Comparison of ENCODE assay signal across 1 cellular context in the genomic region with DNA sequence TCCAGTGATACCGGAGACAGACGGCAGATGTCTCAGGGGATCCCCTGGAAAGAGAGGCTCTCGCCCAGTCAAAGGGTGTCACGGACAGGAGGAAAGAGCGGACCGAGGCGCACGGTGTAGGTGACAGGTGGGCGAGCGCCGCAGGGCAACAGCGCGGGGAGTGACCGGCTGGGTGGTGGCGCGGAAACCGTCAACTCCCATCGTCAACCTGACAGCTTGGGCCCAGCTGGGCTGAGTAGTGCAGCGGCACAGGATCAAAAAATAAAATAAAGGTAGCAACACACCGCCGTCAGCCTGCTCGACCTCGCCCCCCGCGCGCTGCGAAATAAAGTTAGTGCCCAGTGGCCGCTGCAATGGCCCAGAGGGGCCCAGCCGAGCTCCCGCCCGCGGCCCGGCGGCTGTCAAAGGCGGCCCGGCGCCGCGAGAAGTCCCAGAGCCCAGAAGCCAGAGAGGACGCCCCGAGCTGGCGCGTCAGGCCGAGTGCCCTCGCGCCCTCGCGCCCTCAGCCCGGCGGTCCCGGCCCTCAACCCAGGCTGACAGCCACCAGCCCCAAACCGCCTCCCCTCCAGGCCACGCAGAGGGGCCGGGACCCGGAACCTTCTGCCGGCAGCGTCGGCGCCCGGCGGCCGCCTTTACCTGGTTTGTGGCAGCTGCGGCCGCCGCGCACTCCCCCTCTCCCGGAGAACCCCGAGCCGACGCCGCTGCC.
A peak's percentile ranks its signal among the peaks of the same experiment; 100 is the strongest.
TF ChIP-seq lines count a peak whose summit lies in the region.

A gene with protein sequence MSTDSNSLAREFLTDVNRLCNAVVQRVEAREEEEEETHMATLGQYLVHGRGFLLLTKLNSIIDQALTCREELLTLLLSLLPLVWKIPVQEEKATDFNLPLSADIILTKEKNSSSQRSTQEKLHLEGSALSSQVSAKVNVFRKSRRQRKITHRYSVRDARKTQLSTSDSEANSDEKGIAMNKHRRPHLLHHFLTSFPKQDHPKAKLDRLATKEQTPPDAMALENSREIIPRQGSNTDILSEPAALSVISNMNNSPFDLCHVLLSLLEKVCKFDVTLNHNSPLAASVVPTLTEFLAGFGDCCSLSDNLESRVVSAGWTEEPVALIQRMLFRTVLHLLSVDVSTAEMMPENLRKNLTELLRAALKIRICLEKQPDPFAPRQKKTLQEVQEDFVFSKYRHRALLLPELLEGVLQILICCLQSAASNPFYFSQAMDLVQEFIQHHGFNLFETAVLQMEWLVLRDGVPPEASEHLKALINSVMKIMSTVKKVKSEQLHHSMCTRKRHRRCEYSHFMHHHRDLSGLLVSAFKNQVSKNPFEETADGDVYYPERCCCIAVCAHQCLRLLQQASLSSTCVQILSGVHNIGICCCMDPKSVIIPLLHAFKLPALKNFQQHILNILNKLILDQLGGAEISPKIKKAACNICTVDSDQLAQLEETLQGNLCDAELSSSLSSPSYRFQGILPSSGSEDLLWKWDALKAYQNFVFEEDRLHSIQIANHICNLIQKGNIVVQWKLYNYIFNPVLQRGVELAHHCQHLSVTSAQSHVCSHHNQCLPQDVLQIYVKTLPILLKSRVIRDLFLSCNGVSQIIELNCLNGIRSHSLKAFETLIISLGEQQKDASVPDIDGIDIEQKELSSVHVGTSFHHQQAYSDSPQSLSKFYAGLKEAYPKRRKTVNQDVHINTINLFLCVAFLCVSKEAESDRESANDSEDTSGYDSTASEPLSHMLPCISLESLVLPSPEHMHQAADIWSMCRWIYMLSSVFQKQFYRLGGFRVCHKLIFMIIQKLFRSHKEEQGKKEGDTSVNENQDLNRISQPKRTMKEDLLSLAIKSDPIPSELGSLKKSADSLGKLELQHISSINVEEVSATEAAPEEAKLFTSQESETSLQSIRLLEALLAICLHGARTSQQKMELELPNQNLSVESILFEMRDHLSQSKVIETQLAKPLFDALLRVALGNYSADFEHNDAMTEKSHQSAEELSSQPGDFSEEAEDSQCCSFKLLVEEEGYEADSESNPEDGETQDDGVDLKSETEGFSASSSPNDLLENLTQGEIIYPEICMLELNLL (N-terminal part only) (minus strand): TSS at position 700 of the 706 bp plus-strand sequence. CDS start 36,489 bp downstream, outside the sequence.

TF ChIP-seq in K562, 482 proteins besides CTCF, POLR2A, EP300 and RAD21 (continues in another document):
- TF ChIP-seq HOMEZ (CRISPR knock-in tag; IDR thresholded peaks at IDR 0.05) (no peak), SRSF9 (IDR thresholded peaks at IDR 0.05; ENCODE audit: borderline replicate concordance, low read depth, low read length) (no peak), HNRNPUL1 (IDR thresholded peaks at IDR 0.05; ENCODE audit: low read length) (no peak), SMC3 (conservative IDR thresholded peaks at IDR 0.05; ENCODE audit: insufficient read depth, low read depth, low read length) (0 out of 2 replicates have a peak, but pooled peaks have one; percentile 11), MYBL2 (IDR thresholded peaks at IDR 0.05; ENCODE audit: low read depth) (no peak), MYBL2 (CRISPR knock-in tag; IDR thresholded peaks at IDR 0.05; ENCODE audit: borderline replicate concordance) (no peak), HNRNPL (IDR thresholded peaks at IDR 0.05; ENCODE audit: low read depth, low read length) (0 out of 2 replicates have a peak, but pooled peaks have one; percentile 34), MYNN (IDR thresholded peaks at IDR 0.05) (no peak), MYNN (CRISPR knock-in tag; IDR thresholded peaks at IDR 0.05) (no peak), SRSF3 (IDR thresholded peaks at IDR 0.05; ENCODE audit: insufficient read depth, low read length) (no peak), ZNF384 (IDR thresholded peaks at IDR 0.05; ENCODE audit: low read depth, low read length) (no peak), ZNF696 (CRISPR knock-in tag; conservative IDR thresholded peaks at IDR 0.05) (no peak), KDM5B (IDR thresholded peaks at IDR 0.05; ENCODE audit: insufficient replicate concordance, low read depth, low read length) (peak; percentile 16), TCF15 (CRISPR knock-in tag; IDR thresholded peaks at IDR 0.05) (no peak), ZKSCAN1 (IDR thresholded peaks at IDR 0.05; ENCODE audit: low read depth, low read length) (no peak), ZNF589 (CRISPR knock-in tag; IDR thresholded peaks at IDR 0.05; ENCODE audit: low read depth) (no peak), MTA3 (IDR thresholded peaks at IDR 0.05; ENCODE audit: borderline replicate concordance) (no peak; the same call in 1 of the 2 replicates), PTTG1 (tag; IDR thresholded peaks at IDR 0.05; ENCODE audit: low read depth) (no peak), NFE2 (IDR thresholded peaks at IDR 0.05; ENCODE audit: low read depth) (no peak), ZNF668 (CRISPR knock-in tag; IDR thresholded peaks at IDR 0.05) (no peak), ARID2 (IDR thresholded peaks at IDR 0.05) (no peak), TEAD2 (tag; IDR thresholded peaks at IDR 0.05) (no peak), RNF219 (CRISPR knock-in tag; IDR thresholded peaks at IDR 0.05) (no peak), ZFP91 (CRISPR knock-in tag; IDR thresholded peaks at IDR 0.05) (no peak), SMAD4 (CRISPR knock-in tag; conservative IDR thresholded peaks at IDR 0.05) (0 out of 2 replicates have a peak, but pooled peaks have one; percentile 56), ZNF174 (CRISPR knock-in tag; IDR thresholded peaks at IDR 0.05) (no peak), KDM4B (IDR thresholded peaks at IDR 0.05; ENCODE audit: borderline replicate concordance in 2 of 2, low read depth in 1 of 2) (no peak), JUN (IDR thresholded peaks at IDR 0.05; ENCODE audit: borderline replicate concordance, low read depth, low read length) (no peak), JUN (CRISPR knock-in tag; IDR thresholded peaks at IDR 0.05; ENCODE audit: borderline replicate concordance) (no peak), ZNF146 (CRISPR knock-in tag; IDR thresholded peaks at IDR 0.05; ENCODE audit: unreplicated experiment) (no peak), RBFOX2 (IDR thresholded peaks at IDR 0.05; ENCODE audit: low read depth, low read length) (peak; percentile 64), NCOA4 (IDR thresholded peaks at IDR 0.05; ENCODE audit: partially characterized antibody) (no peak)
- TF ChIP-seq, protein P1, sequence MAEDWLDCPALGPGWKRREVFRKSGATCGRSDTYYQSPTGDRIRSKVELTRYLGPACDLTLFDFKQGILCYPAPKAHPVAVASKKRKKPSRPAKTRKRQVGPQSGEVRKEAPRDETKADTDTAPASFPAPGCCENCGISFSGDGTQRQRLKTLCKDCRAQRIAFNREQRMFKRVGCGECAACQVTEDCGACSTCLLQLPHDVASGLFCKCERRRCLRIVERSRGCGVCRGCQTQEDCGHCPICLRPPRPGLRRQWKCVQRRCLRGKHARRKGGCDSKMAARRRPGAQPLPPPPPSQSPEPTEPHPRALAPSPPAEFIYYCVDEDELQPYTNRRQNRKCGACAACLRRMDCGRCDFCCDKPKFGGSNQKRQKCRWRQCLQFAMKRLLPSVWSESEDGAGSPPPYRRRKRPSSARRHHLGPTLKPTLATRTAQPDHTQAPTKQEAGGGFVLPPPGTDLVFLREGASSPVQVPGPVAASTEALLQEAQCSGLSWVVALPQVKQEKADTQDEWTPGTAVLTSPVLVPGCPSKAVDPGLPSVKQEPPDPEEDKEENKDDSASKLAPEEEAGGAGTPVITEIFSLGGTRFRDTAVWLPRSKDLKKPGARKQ (CRISPR knock-in tag; IDR thresholded peaks at IDR 0.05), result no peak
- TF ChIP-seq, protein P2, sequence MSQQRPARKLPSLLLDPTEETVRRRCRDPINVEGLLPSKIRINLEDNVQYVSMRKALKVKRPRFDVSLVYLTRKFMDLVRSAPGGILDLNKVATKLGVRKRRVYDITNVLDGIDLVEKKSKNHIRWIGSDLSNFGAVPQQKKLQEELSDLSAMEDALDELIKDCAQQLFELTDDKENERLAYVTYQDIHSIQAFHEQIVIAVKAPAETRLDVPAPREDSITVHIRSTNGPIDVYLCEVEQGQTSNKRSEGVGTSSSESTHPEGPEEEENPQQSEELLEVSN (IDR thresholded peaks at IDR 0.05; ENCODE audit: borderline replicate concordance in 1 of 2, extremely low read depth in 1 of 2, insufficient read depth in 1 of 2, insufficient read length in 1 of 2, low read depth in 1 of 2, low read length in 1 of 2, poor library complexity in 1 of 2, severe bottlenecking in 1 of 2), result peak; percentile 35 to 73
- TF ChIP-seq, protein P3, sequence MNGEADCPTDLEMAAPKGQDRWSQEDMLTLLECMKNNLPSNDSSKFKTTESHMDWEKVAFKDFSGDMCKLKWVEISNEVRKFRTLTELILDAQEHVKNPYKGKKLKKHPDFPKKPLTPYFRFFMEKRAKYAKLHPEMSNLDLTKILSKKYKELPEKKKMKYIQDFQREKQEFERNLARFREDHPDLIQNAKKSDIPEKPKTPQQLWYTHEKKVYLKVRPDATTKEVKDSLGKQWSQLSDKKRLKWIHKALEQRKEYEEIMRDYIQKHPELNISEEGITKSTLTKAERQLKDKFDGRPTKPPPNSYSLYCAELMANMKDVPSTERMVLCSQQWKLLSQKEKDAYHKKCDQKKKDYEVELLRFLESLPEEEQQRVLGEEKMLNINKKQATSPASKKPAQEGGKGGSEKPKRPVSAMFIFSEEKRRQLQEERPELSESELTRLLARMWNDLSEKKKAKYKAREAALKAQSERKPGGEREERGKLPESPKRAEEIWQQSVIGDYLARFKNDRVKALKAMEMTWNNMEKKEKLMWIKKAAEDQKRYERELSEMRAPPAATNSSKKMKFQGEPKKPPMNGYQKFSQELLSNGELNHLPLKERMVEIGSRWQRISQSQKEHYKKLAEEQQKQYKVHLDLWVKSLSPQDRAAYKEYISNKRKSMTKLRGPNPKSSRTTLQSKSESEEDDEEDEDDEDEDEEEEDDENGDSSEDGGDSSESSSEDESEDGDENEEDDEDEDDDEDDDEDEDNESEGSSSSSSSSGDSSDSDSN (IDR thresholded peaks at IDR 0.05; ENCODE audit: borderline replicate concordance in 1 of 2, low read depth in 2 of 2, low read length in 2 of 2), result peak; percentile 25 to 53; a peak in 1 of 4 replicates
- TF ChIP-seq, protein P4, sequence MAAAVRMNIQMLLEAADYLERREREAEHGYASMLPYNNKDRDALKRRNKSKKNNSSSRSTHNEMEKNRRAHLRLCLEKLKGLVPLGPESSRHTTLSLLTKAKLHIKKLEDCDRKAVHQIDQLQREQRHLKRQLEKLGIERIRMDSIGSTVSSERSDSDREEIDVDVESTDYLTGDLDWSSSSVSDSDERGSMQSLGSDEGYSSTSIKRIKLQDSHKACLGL (CRISPR knock-in tag; IDR thresholded peaks at IDR 0.05; ENCODE audit: borderline replicate concordance, poor library complexity, severe bottlenecking), result no peak
- TF ChIP-seq, protein P5, sequence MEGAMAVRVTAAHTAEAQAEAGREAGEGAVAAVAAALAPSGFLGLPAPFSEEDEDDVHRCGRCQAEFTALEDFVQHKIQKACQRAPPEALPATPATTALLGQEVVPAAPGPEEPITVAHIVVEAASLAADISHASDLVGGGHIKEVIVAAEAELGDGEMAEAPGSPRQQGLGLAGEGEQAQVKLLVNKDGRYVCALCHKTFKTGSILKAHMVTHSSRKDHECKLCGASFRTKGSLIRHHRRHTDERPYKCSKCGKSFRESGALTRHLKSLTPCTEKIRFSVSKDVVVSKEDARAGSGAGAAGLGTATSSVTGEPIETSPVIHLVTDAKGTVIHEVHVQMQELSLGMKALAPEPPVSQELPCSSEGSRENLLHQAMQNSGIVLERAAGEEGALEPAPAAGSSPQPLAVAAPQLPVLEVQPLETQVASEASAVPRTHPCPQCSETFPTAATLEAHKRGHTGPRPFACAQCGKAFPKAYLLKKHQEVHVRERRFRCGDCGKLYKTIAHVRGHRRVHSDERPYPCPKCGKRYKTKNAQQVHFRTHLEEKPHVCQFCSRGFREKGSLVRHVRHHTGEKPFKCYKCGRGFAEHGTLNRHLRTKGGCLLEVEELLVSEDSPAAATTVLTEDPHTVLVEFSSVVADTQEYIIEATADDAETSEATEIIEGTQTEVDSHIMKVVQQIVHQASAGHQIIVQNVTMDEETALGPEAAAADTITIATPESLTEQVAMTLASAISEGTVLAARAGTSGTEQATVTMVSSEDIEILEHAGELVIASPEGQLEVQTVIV (CRISPR knock-in tag; IDR thresholded peaks at IDR 0.05; ENCODE audit: borderline replicate concordance), result no peak
